ENCODE assay signal across 11 cellular contexts in the genomic region with DNA sequence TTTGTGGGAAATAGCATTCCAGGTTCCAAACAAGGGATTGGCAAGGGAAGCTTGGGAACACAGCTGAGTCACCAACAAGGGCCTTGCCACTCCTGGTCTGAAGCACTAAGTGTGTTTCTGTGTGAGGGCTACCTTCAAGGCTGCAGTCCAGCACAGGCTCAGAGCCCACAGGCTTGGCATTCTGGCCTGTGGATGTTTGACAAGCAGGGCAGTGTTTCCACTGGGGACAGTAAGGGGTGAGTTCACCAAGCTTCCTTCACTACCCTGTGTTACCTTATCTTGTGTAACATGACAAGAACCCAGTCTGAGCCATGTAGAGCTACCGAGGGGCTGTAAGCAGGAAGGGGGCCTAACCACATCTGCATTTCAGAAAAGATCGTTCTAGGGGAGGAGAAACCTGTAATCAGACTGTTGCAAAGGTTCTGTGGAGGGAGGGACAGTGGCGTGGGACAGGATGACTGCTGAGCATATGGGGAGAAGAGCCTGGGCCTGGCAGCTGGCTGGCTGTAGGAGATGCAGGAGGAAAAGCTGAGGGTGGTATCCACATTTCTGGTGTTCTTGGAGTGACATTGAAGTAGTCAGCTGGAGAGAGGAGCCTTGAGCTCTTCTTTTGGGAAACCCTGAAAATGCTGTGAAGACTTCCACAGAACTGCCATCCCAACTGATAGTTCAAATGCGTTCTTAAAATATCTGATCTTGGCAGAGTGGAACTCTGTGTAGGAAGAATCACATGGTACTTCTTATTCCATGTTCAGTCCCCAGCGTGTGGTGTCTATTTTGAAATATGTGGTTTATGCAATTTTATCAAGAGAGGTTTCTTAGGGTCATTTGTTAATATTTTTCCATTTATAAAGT.
DNase-seq lines count a peak whose midpoint lies in the region; ATAC-seq, FAIRE-seq and TF ChIP-seq lines count a peak whose summit lies in the region.
"Had no signal": no experiment of that assay in that cellular context is flagged by ENCODE, and none has a peak within 500 bp of the region (broad histone marks: within the 10 kb centered on the region; RNA-seq: fewer than 3 reads in every experiment).

No MANE protein-coding gene starts in this region.

- no peak overlapping the region for H3K4me3 Mint-ChIP-seq in activated T-cell treated with anti-CD3 and anti-CD28 coated beads, Interleukin-2, amount 50 U/mL, for 24 hours
- H3K4me3 Mint-ChIP-seq: effector memory CD8-positive, alpha-beta T cell had no signal

- peak; percentile 36 for FAIRE-seq in H54 (lab: Jason Lieb, UNC)
- FAIRE-seq: H1 had no signal

- DNase-seq in H54 (ENCODE audit: insufficient read length, low spot score) (peak; percentile 34), right atrium auricular region (ENCODE audit: low spot score) (no peak), sigmoid colon (no peak), cortex of kidney (lab: John Stamatoyannopoulos, UW) (no peak), NCI-H2196 treated with DMSO at 0.1 percent for 48 hours (lab: John Stamatoyannopoulos, UW; ENCODE audit: unreplicated experiment) (no peak)
- DNase-seq in activated T-cell treated with anti-CD3 and anti-CD28 coated beads, Interleukin-2, amount 50 U/mL, for 24 hours: no peak
- DNase-seq: effector memory CD8-positive, alpha-beta T cell; NCI-H187 had no signal

- ATAC-seq in GM19035 (IDR thresholded peaks at IDR 0.05; ENCODE audit: unreplicated experiment): no peak
- ATAC-seq: effector memory CD8-positive, alpha-beta T cell had no signal

- TF ChIP-seq EP300 in sigmoid colon (IDR thresholded peaks at IDR 0.05): no peak

- H3K27me3 ChIP-seq in right atrium auricular region: no peaks in the 10 kb centered on the region
- H3K27me3 ChIP-seq in sigmoid colon: no peaks in the 10 kb centered on the region

- no peaks in the 10 kb centered on the region for H3K9me3 Mint-ChIP-seq in activated T-cell treated with anti-CD3 and anti-CD28 coated beads, Interleukin-2, amount 50 U/mL, for 24 hours
- H3K9me3 Mint-ChIP-seq: effector memory CD8-positive, alpha-beta T cell had no signal

- H3K9me3 ChIP-seq in right atrium auricular region: no peaks in the 10 kb centered on the region
- H3K9me3 ChIP-seq in sigmoid colon: no peaks in the 10 kb centered on the region

- TF ChIP-seq POLR2A in H54 (IDR thresholded peaks at IDR 0.05; ENCODE audit: low read depth, low read length) (no peak), sigmoid colon (IDR thresholded peaks at IDR 0.05) (no peak)

- intact Hi-C loops in sigmoid colon (cut with DNase I): no loop called here

- H3K27ac Mint-ChIP-seq in activated T-cell treated with anti-CD3 and anti-CD28 coated beads, Interleukin-2, amount 50 U/mL, for 24 hours: no peak overlapping the region
- H3K27ac Mint-ChIP-seq: effector memory CD8-positive, alpha-beta T cell had no signal

- no peaks in the 10 kb centered on the region for H3K27me3 Mint-ChIP-seq in activated T-cell treated with anti-CD3 and anti-CD28 coated beads, Interleukin-2, amount 50 U/mL, for 24 hours

- peak overlapping the region; percentile 89 for H3K27ac ChIP-seq in angular gyrus (ENCODE audit: low read depth, low read length)
- peak overlapping the region; percentile 60 to 84 for H3K27ac ChIP-seq in right atrium auricular region
- H3K27ac ChIP-seq in sigmoid colon: peak overlapping the region; percentile 55 to 73 (median 66)

- H3K36me3 ChIP-seq in right atrium auricular region (no peaks in the 10 kb centered on the region), sigmoid colon (no peaks in the 10 kb centered on the region)

- no peaks in the 10 kb centered on the region for H3K36me3 Mint-ChIP-seq in activated T-cell treated with anti-CD3 and anti-CD28 coated beads, Interleukin-2, amount 50 U/mL, for 24 hours (ENCODE audit: low read depth)

- TF ChIP-seq CTCF in right atrium auricular region (IDR thresholded peaks at IDR 0.05) (no peak), sigmoid colon (IDR thresholded peaks at IDR 0.05) (no peak)

- WGBS in sigmoid colon, 2 donors: 55 to 79% methylated on average over 5 of the region's 5 CpGs

- H3K4me3 ChIP-seq in right atrium auricular region: no peak overlapping the region
- no peak overlapping the region for H3K4me3 ChIP-seq in sigmoid colon

- no peaks in the 10 kb centered on the region for H3K4me1 Mint-ChIP-seq in activated T-cell treated with anti-CD3 and anti-CD28 coated beads, Interleukin-2, amount 50 U/mL, for 24 hours (ENCODE audit: low read depth)

- peaks cover 0 to 75% of the 10 kb centered on the region in 2 donors for H3K4me1 ChIP-seq in right atrium auricular region
- H3K4me1 ChIP-seq in sigmoid colon: peaks cover 0 to 57% (median 42%) of the 10 kb centered on the region in 4 donors
